Comparison of ENCODE assay signal across 7 cellular contexts in the genomic region with DNA sequence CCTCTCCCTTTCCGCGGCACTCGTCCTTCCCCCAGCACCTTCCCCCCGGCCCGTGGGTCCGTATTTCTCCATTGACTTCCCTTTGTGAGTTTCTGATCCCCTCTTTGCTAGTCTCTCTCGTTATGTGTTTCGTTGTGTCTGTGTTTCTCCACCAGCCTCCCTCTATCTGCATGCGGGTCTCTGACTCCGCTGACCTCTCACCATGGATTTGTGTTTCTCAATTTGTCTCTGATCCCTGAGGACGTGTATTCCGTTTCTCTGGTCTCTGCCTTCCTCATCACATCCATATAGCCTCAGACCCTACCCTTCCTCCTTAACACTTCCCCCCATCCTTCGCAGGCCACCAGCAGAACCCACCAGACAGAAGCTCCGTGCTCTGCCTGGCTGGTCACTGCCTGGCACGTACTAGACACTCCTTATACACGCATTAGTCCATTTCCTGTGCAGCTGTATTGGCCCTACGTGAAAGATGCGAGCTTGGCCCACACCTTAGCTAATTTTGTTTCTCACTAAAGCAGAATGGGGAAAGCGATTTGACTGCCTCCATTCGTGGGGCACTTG. TPM values are rescaled to one million over a fixed set of nuclear protein-coding genes. Genes with fewer than 3 reads are reported as not detected.
DNase-seq lines count a peak whose midpoint lies in the region; ATAC-seq and TF ChIP-seq lines count a peak whose summit lies in the region.

No MANE protein-coding gene starts in this region.

- TF ChIP-seq CTCF in MM.1S (IDR thresholded peaks at IDR 0.05; ENCODE audit: low read length), result no peak
- no peak for TF ChIP-seq CTCF in cardiac fibroblast (IDR thresholded peaks at IDR 0.05; ENCODE audit: low read depth, low read length)
- TF ChIP-seq CTCF in lung (IDR thresholded peaks at IDR 0.05; ENCODE audit: control extremely low read depth, extremely low read depth), result no peak
- no peak for TF ChIP-seq CTCF in tibial artery (IDR thresholded peaks at IDR 0.05)

- H3K9ac ChIP-seq in MM.1S (ENCODE audit: low read length), result peak overlapping the region; percentile 89

- peak overlapping the region; percentile 87 for H3K4me2 ChIP-seq in MM.1S (ENCODE audit: low read depth, low read length)

- H3K36me3 ChIP-seq in MM.1S (replicated peaks; ENCODE audit: insufficient read depth, low read length) (no peaks in the 10 kb centered on the region), lung (ENCODE audit: control insufficient read depth in 2 of 2, insufficient read depth in 2 of 2, low read length in 2 of 2) (peaks cover 0 to 11% of the 10 kb centered on the region in 2 donors), tibial artery (peaks cover 11 to 34% (median 14%) of the 10 kb centered on the region in 3 donors)

- no peaks in the 10 kb centered on the region for H3K9me3 ChIP-seq in MM.1S (replicated peaks; ENCODE audit: insufficient read depth, low read length)
- H3K9me3 ChIP-seq in lung (ENCODE audit: control insufficient read depth in 2 of 2, insufficient read depth in 1 of 2, low read length in 1 of 2), result no peaks in the 10 kb centered on the region
- H3K9me3 ChIP-seq in tibial artery, result no peaks in the 10 kb centered on the region

- H3K4me3 ChIP-seq in MM.1S (ENCODE audit: low read length), result peak overlapping the region; percentile 76
- H3K4me3 ChIP-seq in cardiac fibroblast (replicated peaks in 1 of 2; ENCODE audit: low read depth in 2 of 2, low read length in 2 of 2), result peak overlapping the region; percentile 73 to 75
- peak overlapping the region; percentile 81 for H3K4me3 ChIP-seq in lung
- H3K4me3 ChIP-seq in tibial artery, result peak overlapping the region; percentile 84 to 89

- 3 to 5% methylated on average over 20 of the region's 20 CpGs for WGBS in lung, 2 donors

- H3K27ac ChIP-seq in MM.1S (ENCODE audit: low read length) (peak overlapping the region; percentile 51; the same call in 1 of the 2 replicates), lung (ENCODE audit: low read depth in 1 of 2, low read length in 1 of 2) (peak overlapping the region; percentile 82 to 93), tibial artery (peak overlapping the region; percentile 85 to 98)

- H2AFZ ChIP-seq in MM.1S (ENCODE audit: low read length), result peak overlapping the region; percentile 74

- H3K79me2 ChIP-seq in MM.1S (ENCODE audit: low read length), result peaks cover 14% of the 10 kb centered on the region

- intact Hi-C loops in tibial artery (cut with DNase I; ENCODE audit: low total_unique reads), result loop anchor here (5.0 kb wide), 1 partner anchor 43 kb away; no protein-coding TSS in a partner anchor

- no peaks in the 10 kb centered on the region for H3K9me2 ChIP-seq in MM.1S (replicated peaks; ENCODE audit: insufficient read depth, low read length)

- H3K4me1 ChIP-seq in MM.1S (ENCODE audit: low read length) (peaks cover 8% of the 10 kb centered on the region), lung (ENCODE audit: control insufficient read depth in 2 of 2, insufficient read depth in 2 of 2, low read length in 2 of 2) (peaks cover 0 to 3% of the 10 kb centered on the region in 2 donors), tibial artery (peaks cover 0 to 32% (median 18%) of the 10 kb centered on the region in 4 donors)

- ATAC-seq in GM18502 (IDR thresholded peaks at IDR 0.05; ENCODE audit: poor library complexity, unreplicated experiment) (peak; percentile 4), lung (ENCODE audit: insufficient read depth, low FRiP score) (no peak)

- no peaks in the 10 kb centered on the region for H4K20me1 ChIP-seq in MM.1S (ENCODE audit: insufficient read depth, low read length)

- DNase-seq in MM.1S (no peak), cardiac fibroblast (ENCODE audit: low read depth in 2 of 2) (peak; percentile 31 to 41), lung (ENCODE audit: low spot score) (no peak), tibial artery (no peak), NCI-H1105 (lab: John Stamatoyannopoulos, UW) (no peak)
- DNase-seq in activated CD4-positive, alpha-beta T cell treated with anti-CD3 and anti-CD28 coated beads for 4 hours, result no peak

- peaks cover 5% of the 10 kb centered on the region; the same call in 1 of the 2 replicates for H3F3A ChIP-seq in MM.1S (ENCODE audit: insufficient read depth, low read length)

- H3K27me3 ChIP-seq in MM.1S (replicated peaks; ENCODE audit: insufficient read depth, low read length) (no peaks in the 10 kb centered on the region), lung (ENCODE audit: control insufficient read depth, insufficient read depth) (no peaks in the 10 kb centered on the region), tibial artery (no peaks in the 10 kb centered on the region)

RNA-seq across cellular contexts. Expression of a gene that starts 0.6 kb away (rescaled TPM):
- 10 to 100 TPM; 14.3 to 40.0 TPM for total RNA-seq in lung
- polyA plus RNA-seq in lung, result 10 to 100 TPM; 31.1 to 31.8 TPM

RNA-seq across cellular contexts. Expression of a gene that starts 8.5 kb away (rescaled TPM):
- total RNA-seq in lung, result 100 to 1,000 TPM in 1 of 2 donors, 10 to 100 TPM in 1; 76.4 to 232 TPM
- 100 to 1,000 TPM; 133 to 325 TPM for polyA plus RNA-seq in lung

RNA-seq across cellular contexts. Expression of a gene that starts 46.2 kb away (rescaled TPM):
- 10 to 100 TPM; 49.0 to 92.3 TPM for total RNA-seq in lung
- polyA plus RNA-seq in lung, result 100 to 1,000 TPM in 1 of 2 donors, 10 to 100 TPM in 1; 70.5 to 139 TPM

Comparison
In these comparisons a context has a peak if more than half of its experiments do, and no peak if none do; other contexts are left out.
1. DNase-seq: peak in cardiac fibroblast (2 of 2); none in MM.1S (single experiment), lung (single experiment), tibial artery (0 of 2), NCI-H1105 (single experiment) and activated CD4-positive, alpha-beta T cell treated with anti-CD3 and anti-CD28 coated beads for 4 hours (0 of 2).
2. Peak in every context shown above with its lines, with median percentiles within 50 percentile points of each other: H3K27ac ChIP-seq and H3K4me3 ChIP-seq.